In genomic region chr12:8636581-8636980, GRCh38 we compare ENCODE assay signal across 19 cellular contexts. TPM values are rescaled to one million over a fixed set of nuclear protein-coding genes. Genes with fewer than 3 reads are reported as not detected.
"Had no signal": no experiment of that assay in that cellular context is flagged by ENCODE, and none has a peak within 500 bp of the region (broad histone marks: within the 10 kb centered on the region; RNA-seq: fewer than 3 reads in every experiment).

No MANE protein-coding gene starts in this region.

- H3K27ac ChIP-seq: dorsolateral prefrontal cortex, sigmoid colon, uterus had no signal

- DNase-seq: activated CD4-positive, alpha-beta memory T cell treated with anti-CD3 and anti-CD28 coated beads, Interleukin-2, amount 10 ng/mL, durations not matched to agents 7 days and 5 days; activated effector memory CD4-positive, alpha-beta T cell treated with anti-CD3 and anti-CD28 coated beads, Interleukin-2, amount 50 U/mL, for 16 hours; activated T-cell treated with anti-CD3 and anti-CD28 coated beads, Interleukin-2, amount 50 U/mL, for 48 hours; dorsolateral prefrontal cortex; hippocampal formation; sigmoid colon; stimulated activated CD4-positive, alpha-beta T cell treated with anti-CD3 and anti-CD28 coated beads, Interleukin-12 subunit alpha, Interleukin-12 subunit beta, amount 100 ng/mL, for 4 hours; stimulated activated CD4-positive, alpha-beta T cell treated with anti-CD3 and anti-CD28 coated beads, Interleukin-2, amount 100 ng/mL, for 24 hours; T-helper 1 cell; T1000; uterus had no signal

- H3K4me1 Mint-ChIP-seq: activated CD4-positive, alpha-beta memory T cell treated with anti-CD3 and anti-CD28 coated beads, Interleukin-2, amount 10 ng/mL, durations not matched to agents 7 days and 5 days; activated naive CD4-positive, alpha-beta T cell treated with anti-CD3 and anti-CD28 coated beads, Interleukin-2, amount 50 U/mL, for 24 hours; neural crest cell had no signal

- ATAC-seq: esophagus mucosa had no signal

- FAIRE-seq: endometrium had no signal

- H3K9me3 Mint-ChIP-seq: activated CD4-positive, alpha-beta memory T cell treated with anti-CD3 and anti-CD28 coated beads, Interleukin-2, amount 10 ng/mL, durations not matched to agents 7 days and 5 days; activated naive CD4-positive, alpha-beta T cell treated with anti-CD3 and anti-CD28 coated beads, Interleukin-2, amount 50 U/mL, for 24 hours; neural crest cell had no signal

- H3K27ac Mint-ChIP-seq: activated CD4-positive, alpha-beta memory T cell treated with anti-CD3 and anti-CD28 coated beads, Interleukin-2, amount 10 ng/mL, durations not matched to agents 7 days and 5 days; activated naive CD4-positive, alpha-beta T cell treated with anti-CD3 and anti-CD28 coated beads, Interleukin-2, amount 50 U/mL, for 24 hours; mesothelial cell of epicardium had no signal

- H3K4me3 ChIP-seq: dorsolateral prefrontal cortex, sigmoid colon, uterus had no signal

- H3K4me1 ChIP-seq: sigmoid colon, uterus had no signal

- H3K36me3 ChIP-seq: sigmoid colon, uterus had no signal

- H3K4me3 Mint-ChIP-seq: activated CD4-positive, alpha-beta memory T cell treated with anti-CD3 and anti-CD28 coated beads, Interleukin-2, amount 10 ng/mL, durations not matched to agents 7 days and 5 days; activated naive CD4-positive, alpha-beta T cell treated with anti-CD3 and anti-CD28 coated beads, Interleukin-2, amount 50 U/mL, for 24 hours; mesothelial cell of epicardium; neural crest cell had no signal

- H3K36me3 Mint-ChIP-seq: activated naive CD4-positive, alpha-beta T cell treated with anti-CD3 and anti-CD28 coated beads, Interleukin-2, amount 50 U/mL, for 24 hours; mesothelial cell of epicardium had no signal

- H3K27me3 Mint-ChIP-seq: activated naive CD4-positive, alpha-beta T cell treated with anti-CD3 and anti-CD28 coated beads, Interleukin-2, amount 50 U/mL, for 24 hours had no signal

- H3K9me3 ChIP-seq: sigmoid colon, uterus had no signal

- H3K27me3 ChIP-seq: dorsolateral prefrontal cortex, sigmoid colon, uterus had no signal

RNA-seq across cellular contexts. Expression of gene AICDA, which starts 23.9 kb away (rescaled TPM):
- total RNA-seq: activated CD4-positive, alpha-beta memory T cell treated with anti-CD3 and anti-CD28 coated beads, Interleukin-2, amount 10 ng/mL, durations not matched to agents 7 days and 5 days; dorsolateral prefrontal cortex; esophagus mucosa; glomerular endothelial cell; lower leg skin; mesothelial cell of epicardium; neural crest cell; osteocyte had no signal

RNA-seq across cellular contexts. Expression of gene MFAP5, which starts 26.0 kb away (rescaled TPM):
- total RNA-seq: activated CD4-positive, alpha-beta memory T cell treated with anti-CD3 and anti-CD28 coated beads, Interleukin-2, amount 10 ng/mL, durations not matched to agents 7 days and 5 days; glomerular endothelial cell; neural crest cell; osteocyte had no signal
